Comparison of ENCODE assay signal across 8 cellular contexts in genomic region chr12:45726594-45727300, GRCh38. TPM values are rescaled to one million over a fixed set of nuclear protein-coding genes. Genes with fewer than 3 reads are reported as not detected.
DNase-seq lines count a peak whose midpoint lies in the region; ATAC-seq and TF ChIP-seq lines count a peak whose summit lies in the region.

No MANE protein-coding gene starts in this region.

- peak overlapping the region; percentile 95 for H3K4me3 Mint-ChIP-seq in activated naive CD4-positive, alpha-beta T cell treated with anti-CD3 and anti-CD28 coated beads for 36 hours

- H3K27ac Mint-ChIP-seq in activated naive CD4-positive, alpha-beta T cell treated with anti-CD3 and anti-CD28 coated beads for 36 hours = peak overlapping the region; percentile 99

- intact Hi-C loops in activated naive CD4-positive, alpha-beta T cell treated with anti-CD3 and anti-CD28 coated beads for 36 hours (cut with micrococcal nuclease) = loop anchor here (1.0 to 10.0 kb wide), 13 partner anchors 57 to 1919 kb away; partner anchors contain the start of genes NELL2, SLC38A1 and TWF1
- intact Hi-C loops in head of caudate nucleus (cut with DNase I) = loop anchor here (5.0 to 10.0 kb wide), 3 partner anchors 112 to 509 kb away; partner anchors contain the start of gene ANO6

- DNase-seq in NCI-H1417 (lab: John Stamatoyannopoulos, UW) (peak in 2 of 3 experiments; percentile 74 to 88), NCI-H1417 treated with DMSO at 0.1 percent for 48 hours (lab: John Stamatoyannopoulos, UW) (no peak), NCI-H69 (lab: John Stamatoyannopoulos, UW) (peak; percentile 86), head of caudate nucleus (peak in 41 of 42 donors; percentile 18 to 86 (median 65)), omental fat pad (ENCODE audit: low spot score) (peak; percentile 29), NCI-H510A (lab: John Stamatoyannopoulos, UW) (no peak)
- peak; percentile 43 for DNase-seq in activated naive CD4-positive, alpha-beta T cell treated with anti-CD3 and anti-CD28 coated beads for 36 hours

- no peak for TF ChIP-seq CTCF in omental fat pad (IDR thresholded peaks at IDR 0.05)

- CTCF ChIA-PET in activated naive CD4-positive, alpha-beta T cell treated with anti-CD3 and anti-CD28 coated beads for 36 hours (lab: Charles Lee) = interaction anchor here (0.6 to 8.9 kb wide), 14 partner anchors 15 to 1449 kb away, joined by 3 to 62 read pairs (median 4); partner anchors contain the start of gene SCAF11

- H3K9me3 Mint-ChIP-seq in activated naive CD4-positive, alpha-beta T cell treated with anti-CD3 and anti-CD28 coated beads for 36 hours = no peaks in the 10 kb centered on the region

- ATAC-seq in omental fat pad (ENCODE audit: low FRiP score) (no peak), HG02840 (IDR thresholded peaks at IDR 0.05; ENCODE audit: low FRiP score, unreplicated experiment) (no peak)

- H3K4me1 Mint-ChIP-seq in activated naive CD4-positive, alpha-beta T cell treated with anti-CD3 and anti-CD28 coated beads for 36 hours (ENCODE audit: low read depth) = peaks cover 20% of the 10 kb centered on the region

- H3K36me3 Mint-ChIP-seq in activated naive CD4-positive, alpha-beta T cell treated with anti-CD3 and anti-CD28 coated beads for 36 hours (ENCODE audit: low read depth) = peaks cover 10% of the 10 kb centered on the region

- no peaks in the 10 kb centered on the region for H3K27me3 Mint-ChIP-seq in activated naive CD4-positive, alpha-beta T cell treated with anti-CD3 and anti-CD28 coated beads for 36 hours (ENCODE audit: low read depth)

RNA-seq across cellular contexts. Expression of gene ARID2, which starts 2.8 kb away (rescaled TPM):
- total RNA-seq in activated naive CD4-positive, alpha-beta T cell treated with anti-CD3 and anti-CD28 coated beads for 36 hours = 10 to 100 TPM; 27.7 to 28.3 TPM
- total RNA-seq in omental fat pad = 10 to 100 TPM; 18.5 to 40.7 (median 27.3) TPM

Comparison
In these comparisons a context has a peak if more than half of its experiments do, and no peak if none do; other contexts are left out.
1. DNase-seq: peak in NCI-H1417 (2 of 3), NCI-H69 (single experiment), activated naive CD4-positive, alpha-beta T cell treated with anti-CD3 and anti-CD28 coated beads for 36 hours (single experiment), head of caudate nucleus (41 of 42) and omental fat pad (single experiment); none in NCI-H1417 treated with DMSO at 0.1 percent for 48 hours (single experiment) and NCI-H510A (single experiment).